In the genomic region with DNA sequence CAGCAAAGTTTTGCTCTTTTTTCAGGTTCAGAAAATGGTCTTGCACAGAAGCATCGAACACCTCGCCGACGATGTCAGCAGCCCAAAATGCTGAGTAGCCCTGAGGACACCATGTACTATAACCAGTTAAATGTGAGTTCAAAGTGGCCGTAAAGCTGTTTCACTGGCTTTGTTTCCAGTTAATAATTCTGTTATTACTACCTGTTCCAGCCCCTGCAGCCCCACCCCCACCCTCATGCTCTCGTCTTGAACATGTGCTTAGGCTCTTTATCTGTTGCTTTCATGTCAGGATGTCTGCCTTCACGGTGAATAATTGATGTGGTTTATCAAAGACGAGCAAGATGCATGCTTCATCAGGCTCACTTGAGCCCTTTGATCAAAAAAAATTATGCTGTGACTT, we compare ENCODE assay signal across 12 cellular contexts.
DNase-seq lines count a peak whose midpoint lies in the region; ATAC-seq and TF ChIP-seq lines count a peak whose summit lies in the region.
"Had no signal": no experiment of that assay in that cellular context is flagged by ENCODE, and none has a peak within 500 bp of the region (broad histone marks: within the 10 kb centered on the region; RNA-seq: fewer than 3 reads in every experiment).

No MANE protein-coding gene starts in this region.

- H4K20me1 ChIP-seq in DND-41 (ENCODE audit: insufficient read depth, low read length) (0 out of 2 replicates have a peak, but pooled peaks cover 3% of the 10 kb centered on the region), neural progenitor cell (ENCODE audit: low read depth) (no peaks in the 10 kb centered on the region)

- no peaks in the 10 kb centered on the region for H3K36me3 Mint-ChIP-seq in activated T-helper 17 cell treated with anti-CD3 and anti-CD28 coated beads, Interleukin-2, amount 50 U/mL, for 72 hours (ENCODE audit: low read depth)
- peaks cover 3% of the 10 kb centered on the region for H3K36me3 Mint-ChIP-seq in neural progenitor cell

- H3K9me3 ChIP-seq in DND-41 (ENCODE audit: insufficient read depth, low read length, severe bottlenecking): no peaks in the 10 kb centered on the region
- H3K9me3 ChIP-seq in neural progenitor cell (ENCODE audit: low read depth): no peaks in the 10 kb centered on the region
- H3K9me3 ChIP-seq: BE2C, prostate gland, suprapubic skin had no signal

- H3K27ac Mint-ChIP-seq in activated T-helper 17 cell treated with anti-CD3 and anti-CD28 coated beads, Interleukin-2, amount 50 U/mL, for 72 hours: no peak overlapping the region
- H3K27ac Mint-ChIP-seq in neural progenitor cell: peak overlapping the region; percentile 55

- H3K36me3 ChIP-seq in DND-41 (ENCODE audit: insufficient read depth, low read length) (no peaks in the 10 kb centered on the region), neural progenitor cell (no peaks in the 10 kb centered on the region)
- H3K36me3 ChIP-seq: BE2C, prostate gland, suprapubic skin had no signal

- no peaks in the 10 kb centered on the region for H3K27me3 ChIP-seq in DND-41 (ENCODE audit: insufficient read depth, low read length, poor library complexity)
- no peaks in the 10 kb centered on the region for H3K27me3 ChIP-seq in neural progenitor cell
- H3K27me3 ChIP-seq: BE2C, suprapubic skin had no signal

- H3K4me3 Mint-ChIP-seq in activated T-helper 17 cell treated with anti-CD3 and anti-CD28 coated beads, Interleukin-2, amount 50 U/mL, for 72 hours: peak overlapping the region; percentile 55
- no peak overlapping the region for H3K4me3 Mint-ChIP-seq in neural progenitor cell

- H3K9ac ChIP-seq in DND-41 (ENCODE audit: low read depth, low read length) (no peak overlapping the region), neural progenitor cell (no peak overlapping the region)

- H2AFZ ChIP-seq in DND-41 (ENCODE audit: low read depth, low read length) (no peak overlapping the region), neural progenitor cell (replicated peaks) (no peak overlapping the region)

- TF ChIP-seq CTCF in DND-41 (IDR thresholded peaks at IDR 0.05; ENCODE audit: borderline replicate concordance, extremely low read depth, low read length, poor library complexity, severe bottlenecking): no peak
- TF ChIP-seq CTCF in neural progenitor cell (IDR thresholded peaks at IDR 0.05): no peak

- H3K4me2 ChIP-seq in DND-41 (ENCODE audit: insufficient read depth, low read length) (peak overlapping the region; percentile 47; the same call in 1 of the 2 replicates), neural progenitor cell (no peak overlapping the region)

- peak; percentile 97 for ATAC-seq in DND-41 (ENCODE audit: insufficient read depth, low read depth)
- ATAC-seq in activated T-helper 17 cell treated with anti-CD3 and anti-CD28 coated beads, Interleukin-2, amount 50 U/mL, for 72 hours (replicated peaks): no peak
- ATAC-seq in HG03378 (IDR thresholded peaks at IDR 0.05; ENCODE audit: unreplicated experiment): no peak
- no peak for ATAC-seq in HG03108 (IDR thresholded peaks at IDR 0.05; ENCODE audit: unreplicated experiment)

- H3K27ac ChIP-seq in DND-41 (ENCODE audit: low read length) (no peak overlapping the region), neural progenitor cell (no peak overlapping the region)
- H3K27ac ChIP-seq: suprapubic skin had no signal

- H3K27me3 Mint-ChIP-seq in activated T-helper 17 cell treated with anti-CD3 and anti-CD28 coated beads, Interleukin-2, amount 50 U/mL, for 72 hours: no peaks in the 10 kb centered on the region
- H3K27me3 Mint-ChIP-seq in neural progenitor cell (ENCODE audit: insufficient read depth, low read depth): peaks cover 5% of the 10 kb centered on the region

- H3F3A ChIP-seq in neural progenitor cell (ENCODE audit: low read depth): peaks cover 12% of the 10 kb centered on the region

- no peaks in the 10 kb centered on the region for H3K79me2 ChIP-seq in DND-41 (ENCODE audit: insufficient read depth, low read length)
- no peaks in the 10 kb centered on the region for H3K79me2 ChIP-seq in neural progenitor cell (ENCODE audit: low read depth)

- H3K4me1 ChIP-seq in DND-41 (ENCODE audit: insufficient read depth, low read length) (peaks cover 20% of the 10 kb centered on the region), neural progenitor cell (no peaks in the 10 kb centered on the region)
- H3K4me1 ChIP-seq: BE2C, prostate gland, suprapubic skin had no signal

- no peak overlapping the region for H3K4me3 ChIP-seq in DND-41 (ENCODE audit: low read depth in 1 of 2, low read length in 2 of 2)
- H3K4me3 ChIP-seq in neural progenitor cell: no peak overlapping the region
- H3K4me3 ChIP-seq: prostate gland, suprapubic skin had no signal

- H3K4me1 Mint-ChIP-seq in activated T-helper 17 cell treated with anti-CD3 and anti-CD28 coated beads, Interleukin-2, amount 50 U/mL, for 72 hours: peaks cover 14% of the 10 kb centered on the region
- H3K4me1 Mint-ChIP-seq in neural progenitor cell: peaks cover 19% of the 10 kb centered on the region

- no peaks in the 10 kb centered on the region for H3K9me3 Mint-ChIP-seq in activated T-helper 17 cell treated with anti-CD3 and anti-CD28 coated beads, Interleukin-2, amount 50 U/mL, for 72 hours
- no peaks in the 10 kb centered on the region for H3K9me3 Mint-ChIP-seq in neural progenitor cell

- DNase-seq in DND-41 (peak; percentile 68), T-helper 1 cell (peak; percentile 5 to 47 (median 19)), neural progenitor cell (ENCODE audit: low spot score) (no peak), SKM-1 treated with dmso at 0.1 percent for 144 hours (lab: John Stamatoyannopoulos, UW; ENCODE audit: unreplicated experiment) (no peak), NCI-H2107 treated with DMSO at 0.1 percent for 48 hours (lab: John Stamatoyannopoulos, UW; ENCODE audit: unreplicated experiment) (no peak)
- DNase-seq: BE2C, MV-4-11 had no signal

Comparison
In these comparisons a context has a peak if more than half of its experiments do, and no peak if none do; other contexts are left out.
1. DNase-seq: peak in DND-41 (single experiment) and T-helper 1 cell (5 of 5); none in neural progenitor cell (single experiment), SKM-1 treated with dmso at 0.1 percent for 144 hours (single experiment) and NCI-H2107 treated with DMSO at 0.1 percent for 48 hours (single experiment).